8 cellular contexts compared by ENCODE assay signal in genomic region chrX:154397888-154398667, GRCh38. TPM values are rescaled to one million over a fixed set of nuclear protein-coding genes. Genes with fewer than 3 reads are reported as not detected.
DNase-seq lines count a peak whose midpoint lies in the region; ATAC-seq and TF ChIP-seq lines count a peak whose summit lies in the region.

Gene RPL10 (plus strand): TSS chrX:154398377. CDS start chrX:154398520, 143 bp downstream.

- H3K36me3 ChIP-seq in mucosa of descending colon (ENCODE audit: low read depth): no peaks in the 10 kb centered on the region

- peak; percentile 70 for ATAC-seq in GM21723 (IDR thresholded peaks at IDR 0.05; ENCODE audit: unreplicated experiment)
- peak; percentile 90 for ATAC-seq in mucosa of descending colon

- H3K4me1 ChIP-seq in mucosa of descending colon (ENCODE audit: low read depth): peaks cover 4% of the 10 kb centered on the region

- no peak for TF ChIP-seq CTCF in mucosa of descending colon (IDR thresholded peaks at IDR 0.05)

- DNase-seq in DMS53 (lab: John Stamatoyannopoulos, UW) (peak; percentile 98), KG1 (lab: John Stamatoyannopoulos, UW) (peak; percentile 80), epithelial cell of prostate (ENCODE audit: low read depth, low spot score) (peak; percentile 88), mucosa of descending colon (peak; percentile 91 to 97 (median 94))
- DNase-seq in activated T-cell treated with anti-CD3 and anti-CD28 coated beads, Interleukin-2, amount 50 U/mL, for 1 hour: peak; percentile 85
- DNase-seq in stimulated activated CD8-positive, alpha-beta memory T cell treated with anti-CD3 and anti-CD28 coated beads, Interleukin-4, amount 100 ng/mL, for 1 hour (ENCODE audit: low read depth in 2 of 2, low spot score in 1 of 2): peak; percentile 61 to 81

- no peaks in the 10 kb centered on the region for H3K9me3 ChIP-seq in mucosa of descending colon

- H3K4me3 ChIP-seq in mucosa of descending colon: peak within 1 kb of the TSS; percentile 46

- intact Hi-C loops in mucosa of descending colon (cut with DNase I, micrococcal nuclease): no loop called here

- peak within 1 kb of the TSS; percentile 94 for H3K27ac ChIP-seq in epithelial cell of prostate

TF ChIP-seq in PFSK-1, 5 proteins besides CTCF, POLR2A, EP300 and RAD21:
- TF ChIP-seq POLR2AphosphoS5 (IDR thresholded peaks at IDR 0.05; ENCODE audit: low read depth, low read length): peak; percentile 98
- TF ChIP-seq TAF1 (IDR thresholded peaks at IDR 0.05; ENCODE audit: borderline replicate concordance, insufficient read depth, low read length): peak; percentile 100
- no peak for TF ChIP-seq FOXP2 (optimal IDR thresholded peaks at IDR 0.05; ENCODE audit: borderline replicate concordance, extremely low read depth, extremely low read length, insufficient read depth)
TF ChIP-seq in PFSK-1: peak in this region for 2.

RNA-seq across cellular contexts. Expression of gene RPL10, which starts in this region (rescaled TPM):
- polyA plus RNA-seq in PFSK-1 (2012; ENCODE audit: insufficient read length, low read depth): 4,693 TPM
- 1,000 to 10,000 TPM; 2,179 to 2,606 (median 2,424) TPM for total RNA-seq in mucosa of descending colon

Comparison
In these comparisons a context has a peak if more than half of its experiments do, and no peak if none do; other contexts are left out.
1. Peak in every context shown above with its lines: DNase-seq, ATAC-seq, H3K4me3 ChIP-seq and H3K27ac ChIP-seq.